12 cellular contexts compared by ENCODE assay signal in the genomic region with DNA sequence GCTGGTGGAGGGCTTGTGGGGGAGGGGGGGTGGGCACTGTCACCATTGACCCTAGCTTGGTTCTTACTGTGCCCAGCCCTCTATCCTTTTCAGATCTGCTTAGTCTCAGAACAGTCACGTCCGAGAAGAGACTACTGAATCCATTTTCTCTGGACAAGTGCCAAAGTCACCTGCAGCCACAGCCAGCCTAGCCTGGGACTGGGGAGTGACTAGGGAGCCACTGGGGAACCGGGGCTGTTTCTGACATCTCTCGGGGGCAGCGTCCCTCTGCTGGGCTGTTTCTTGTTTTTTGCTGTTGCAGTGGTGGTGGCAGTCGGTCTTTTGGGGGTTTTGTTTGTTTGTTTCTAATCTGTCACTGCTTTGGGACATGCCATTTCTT. TPM values are rescaled to one million over a fixed set of nuclear protein-coding genes. Genes with fewer than 3 reads are reported as not detected.
DNase-seq lines count a peak whose midpoint lies in the region; ATAC-seq and TF ChIP-seq lines count a peak whose summit lies in the region.
"Had no signal": no experiment of that assay in that cellular context is flagged by ENCODE, and none has a peak within 500 bp of the region (broad histone marks: within the 10 kb centered on the region; RNA-seq: fewer than 3 reads in every experiment).

No MANE protein-coding gene starts in this region.

- no peak for TF ChIP-seq CTCF in left ventricle myocardium inferior (IDR thresholded peaks at IDR 0.05; ENCODE audit: borderline replicate concordance)
- no peak for TF ChIP-seq CTCF in heart left ventricle (IDR thresholded peaks at IDR 0.05)
- no peak for TF ChIP-seq CTCF in activated B cell treated with CpG ODN at 0.5 μM for 24 hours (IDR thresholded peaks at IDR 0.05)

- in situ Hi-C loops in HAP-1 (cut with MboI; ENCODE audit: low sequenced_read_pairs) = no loop called here

- H3K27ac Mint-ChIP-seq in activated B cell treated with CpG ODN at 0.5 μM for 24 hours (peak overlapping the region; percentile 91), memory B cell (peak overlapping the region; percentile 86)
- peak overlapping the region in 1 of 10 donors; percentile 46 for H3K27ac Mint-ChIP-seq in naive thymus-derived CD8-positive, alpha-beta T cell

- H3K27me3 ChIP-seq in left ventricle myocardium inferior (ENCODE audit: low read depth) (peaks cover 86% of the 10 kb centered on the region), heart left ventricle (peaks cover 0 to 25% (median 4%) of the 10 kb centered on the region in 9 donors), HAP-1 (ENCODE audit: low read depth) (no peaks in the 10 kb centered on the region)

- TF ChIP-seq POLR2A in heart left ventricle (IDR thresholded peaks at IDR 0.05) = no peak

- CTCF ChIA-PET in activated B cell treated with CpG ODN at 0.5 μM for 24 hours (lab: Charles Lee) = interaction anchor here (1.1 to 3.3 kb wide), 4 partner anchors 9 to 52 kb away, joined by 3 to 10 read pairs (median 6); partner anchors contain the start of gene SLC37A2

- H3K27me3 Mint-ChIP-seq in activated B cell treated with CpG ODN at 0.5 μM for 24 hours (no peaks in the 10 kb centered on the region), memory B cell (no peaks in the 10 kb centered on the region)
- peaks cover 12 to 49% (median 25%) of the 10 kb centered on the region in 5 donors for H3K27me3 Mint-ChIP-seq in naive thymus-derived CD8-positive, alpha-beta T cell

- POLR2A ChIA-PET in activated B cell treated with CpG ODN at 0.5 μM for 24 hours (lab: Charles Lee) = interaction anchor here (0.6 to 5.7 kb wide), 5 partner anchors 8 to 454 kb away, joined by 3 to 78 read pairs (median 6); partner anchors contain the start of genes CCDC15, SLC37A2 and TMEM218
- POLR2A ChIA-PET in naive thymus-derived CD8-positive, alpha-beta T cell (lab: Charles Lee) = no interaction called here

- H3K4me3 Mint-ChIP-seq in activated B cell treated with CpG ODN at 0.5 μM for 24 hours (peak overlapping the region; percentile 30), memory B cell (peak overlapping the region; percentile 45)
- H3K4me3 Mint-ChIP-seq in naive thymus-derived CD8-positive, alpha-beta T cell = no peak overlapping the region

- WGBS in heart left ventricle, 4 donors = 66 to 77% (median 69%) methylated on average over 6 of the region's 6 CpGs

- no peaks in the 10 kb centered on the region for H3K4me1 ChIP-seq in left ventricle myocardium inferior
- peaks cover 0 to 53% (median 0%) of the 10 kb centered on the region in 12 donors for H3K4me1 ChIP-seq in heart left ventricle
- H3K4me1 ChIP-seq in HAP-1 = no peaks in the 10 kb centered on the region

- H3K9me3 Mint-ChIP-seq in activated B cell treated with CpG ODN at 0.5 μM for 24 hours (no peaks in the 10 kb centered on the region), memory B cell (no peaks in the 10 kb centered on the region)
- no peaks in the 10 kb centered on the region for H3K9me3 Mint-ChIP-seq in naive thymus-derived CD8-positive, alpha-beta T cell

- H3K27ac ChIP-seq in left ventricle myocardium inferior (replicated peaks) (peak overlapping the region; percentile 40), heart left ventricle (peak overlapping the region in 4 of 12 donors; percentile 29 to 90 (median 58))

- intact Hi-C loops in left ventricle myocardium inferior (cut with micrococcal nuclease) (no loop called here), heart left ventricle (cut with DNase I) (no loop called here), activated B cell treated with CpG ODN at 0.5 μM for 24 hours (cut with micrococcal nuclease) (loop anchor here (1.0 to 10.0 kb wide), 12 partner anchors 9 to 1140 kb away; partner anchors contain the start of genes CCDC15, FAM118B, HYLS1 and MSANTD2)

- H3K4me1 Mint-ChIP-seq in activated B cell treated with CpG ODN at 0.5 μM for 24 hours = peaks cover 69% of the 10 kb centered on the region
- H3K4me1 Mint-ChIP-seq in memory B cell = peaks cover 52% of the 10 kb centered on the region
- peaks cover 3 to 40% (median 9%) of the 10 kb centered on the region in 4 donors for H3K4me1 Mint-ChIP-seq in naive thymus-derived CD8-positive, alpha-beta T cell

- H3K36me3 Mint-ChIP-seq in activated B cell treated with CpG ODN at 0.5 μM for 24 hours (ENCODE audit: low read depth) (no peaks in the 10 kb centered on the region), memory B cell (no peaks in the 10 kb centered on the region)
- H3K36me3 Mint-ChIP-seq in naive thymus-derived CD8-positive, alpha-beta T cell = no peaks in the 10 kb centered on the region

- DNase-seq in left ventricle myocardium inferior (no peak), heart left ventricle (no peak), activated B cell treated with CpG ODN at 0.5 μM for 24 hours (no peak), memory B cell (ENCODE audit: low spot score in 2 of 2) (no peak), HAP-1 (ENCODE audit: low spot score in 2 of 2) (no peak), GOT3 (lab: John Stamatoyannopoulos, UW) (no peak)
- DNase-seq in naive thymus-derived CD8-positive, alpha-beta T cell = no peak
- DNase-seq: kidney glomerular epithelial cell; NCI-H1092; NCI-H2171 treated with DMSO at 0.1 percent for 48 hours; stimulated activated CD4-positive, alpha-beta T cell treated with anti-CD3 and anti-CD28 coated beads, Interleukin-15, amount 100 ng/mL, for 24 hours had no signal

- no peaks in the 10 kb centered on the region for H3K9me3 ChIP-seq in left ventricle myocardium inferior (replicated peaks)
- no peaks in the 10 kb centered on the region for H3K9me3 ChIP-seq in heart left ventricle
- no peaks in the 10 kb centered on the region for H3K9me3 ChIP-seq in HAP-1

- H3K4me3 ChIP-seq in left ventricle myocardium inferior (no peak overlapping the region), heart left ventricle (no peak overlapping the region), HAP-1 (no peak overlapping the region)

- ATAC-seq in heart left ventricle = no peak
- ATAC-seq in activated B cell treated with CpG ODN at 0.5 μM for 24 hours (ENCODE audit: low read depth) = no peak
- ATAC-seq in memory B cell (ENCODE audit: low read depth) = no peak
- ATAC-seq in naive thymus-derived CD8-positive, alpha-beta T cell = no peak
- ATAC-seq in GM18498 (IDR thresholded peaks at IDR 0.05; ENCODE audit: unreplicated experiment) = no peak

- H3K36me3 ChIP-seq in left ventricle myocardium inferior (no peaks in the 10 kb centered on the region), heart left ventricle (no peaks in the 10 kb centered on the region), HAP-1 (replicated peaks) (no peaks in the 10 kb centered on the region)

RNA-seq across cellular contexts. Expression of gene SLC37A2, which starts 8.7 kb away (rescaled TPM):
- 2.4 TPM for total RNA-seq in left ventricle myocardium inferior
- total RNA-seq in heart left ventricle = 10 to 100 TPM in 2 of 9 donors, 1 to 10 TPM in 6, under 1 TPM in 1; 0.91 to 17.9 (median 3.0) TPM
- under 1 TPM; 0.65 to 1.00 TPM for polyA plus RNA-seq in heart left ventricle
- 21.3 and 27.5 TPM in 2 replicates for total RNA-seq in activated B cell treated with CpG ODN at 0.5 μM for 24 hours
- 1 to 10 TPM; 1.2 to 2.4 TPM for total RNA-seq in naive thymus-derived CD8-positive, alpha-beta T cell
- under 1 TPM in 2 of 3 donors, not detected in 1; 0.04 to 0.13 TPM for polyA plus RNA-seq in naive thymus-derived CD8-positive, alpha-beta T cell

RNA-seq across cellular contexts. Expression of gene TMEM218, which starts 39.6 kb away (rescaled TPM):
- total RNA-seq in left ventricle myocardium inferior (6.2 TPM), heart left ventricle (10 to 100 TPM in 1 of 9 donors, 1 to 10 TPM in 8; 5.3 to 11.3 (median 6.8) TPM), activated B cell treated with CpG ODN at 0.5 μM for 24 hours (18.8 and 20.1 TPM in 2 replicates)
- 10 to 100 TPM in 1 of 2 donors, 1 to 10 TPM in 1; 4.7 to 21.8 TPM for polyA plus RNA-seq in heart left ventricle
- total RNA-seq in naive thymus-derived CD8-positive, alpha-beta T cell = 10 to 100 TPM; 12.2 to 13.7 TPM
- polyA plus RNA-seq in naive thymus-derived CD8-positive, alpha-beta T cell = 10 to 100 TPM; 30.0 to 40.1 (median 35.3) TPM

Comparison
In these comparisons a context has a peak if more than half of its experiments do, and no peak if none do; other contexts are left out.
1. H3K4me3 Mint-ChIP-seq: peak in activated B cell treated with CpG ODN at 0.5 μM for 24 hours (single experiment) and memory B cell (single experiment); none in naive thymus-derived CD8-positive, alpha-beta T cell (0 of 10).